Comparison of ENCODE assay signal across 28 cellular contexts in the genomic region with DNA sequence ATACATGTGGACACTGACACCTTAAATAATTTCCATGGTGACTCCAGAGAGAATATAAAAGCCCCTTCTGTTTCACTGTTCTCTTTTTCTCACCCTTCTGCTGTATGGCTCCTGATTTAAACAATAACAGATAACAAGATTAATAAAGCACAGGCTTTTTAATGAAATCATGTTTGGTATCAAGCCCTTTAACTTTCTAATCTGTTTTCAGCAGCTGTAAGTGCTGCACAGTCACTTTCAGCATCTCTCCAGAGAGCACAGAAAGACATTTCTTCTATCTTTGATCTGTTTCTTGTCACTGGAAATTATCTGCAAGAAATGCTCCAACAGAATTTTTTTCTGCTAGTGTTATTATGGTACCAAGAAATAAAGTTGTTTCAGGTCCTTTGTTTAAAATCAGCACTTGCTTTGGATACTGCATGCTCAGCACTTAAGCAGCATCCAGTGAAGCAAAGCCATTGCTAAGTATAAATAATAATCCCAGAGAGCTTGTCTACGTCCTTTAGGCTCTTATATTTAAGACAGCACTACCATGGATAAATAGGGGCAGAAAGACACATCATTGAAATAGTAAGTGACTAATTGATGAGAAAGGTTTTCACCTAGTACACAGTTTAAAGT.
"Had no signal": no experiment of that assay in that cellular context is flagged by ENCODE, and none has a peak within 500 bp of the region (broad histone marks: within the 10 kb centered on the region; RNA-seq: fewer than 3 reads in every experiment).

No MANE protein-coding gene starts in this region.

- H3K4me3 ChIP-seq: left lung, lower lobe of right lung, neural progenitor cell, skin epidermis, spleen, stomach, testis, thyroid gland, transverse colon, upper lobe of left lung, vagina had no signal

- H3K4me2 ChIP-seq: neural progenitor cell had no signal

- H3K4me1 ChIP-seq: left lung, lower lobe of right lung, neural progenitor cell, parathyroid adenoma, spleen, stomach, testis, thyroid gland, transverse colon, upper lobe of left lung, vagina had no signal

- H2AFZ ChIP-seq: neural progenitor cell, parathyroid adenoma had no signal

- H3K9ac ChIP-seq: neural progenitor cell, parathyroid adenoma had no signal

- H3K27ac ChIP-seq: left lung, lower lobe of right lung, neural progenitor cell, neutrophil, parathyroid adenoma, skin epidermis, spleen, stomach, testis, thyroid gland, transverse colon, upper lobe of left lung, vagina had no signal

- H3K79me2 ChIP-seq: parathyroid adenoma had no signal

- ATAC-seq: left colon; left lung; lower lobe of right lung; naive thymus-derived CD8-positive, alpha-beta T cell; right cardiac atrium; sciatic nerve; stimulated activated naive B cell treated with anti-CD40 and anti-IgM and Interleukin-4, amounts not matched to agents 10 μg/mL and 1 μg/mL and 100 μg/mL, for 72 hours; stimulated activated naive CD8-positive, alpha-beta T cell treated with anti-CD3 and anti-CD28 coated beads, Interleukin-15, Interleukin-2, amounts not matched to agents 100 U/mL and 50 U/mL, for 24 hours had no signal

- H3K36me3 ChIP-seq: left lung, lower lobe of right lung, neural progenitor cell, neutrophil, spleen, stomach, thyroid gland, transverse colon, upper lobe of left lung, vagina had no signal

- FAIRE-seq: islet of Langerhans, kidney had no signal

- DNase-seq: hypothalamus; immature natural killer cell; kidney; left colon; left lung; lower lobe of right lung; mammary epithelial cell; mesenchymal stem cell; naive thymus-derived CD8-positive, alpha-beta T cell; occipital lobe; right cardiac atrium; spleen; stimulated activated CD4-positive, alpha-beta T cell treated with anti-CD3 and anti-CD28 coated beads, Interleukin-2, amount 100 ng/mL, for 24 hours; stimulated activated CD4-positive, alpha-beta T cell treated with anti-CD3 and anti-CD28 coated beads, Interleukin-4, amount 100 ng/mL, for 1 hour; stimulated activated naive B cell treated with anti-CD40 and anti-IgM and Interleukin-4, amounts not matched to agents 10 μg/mL and 1 μg/mL and 100 μg/mL, for 72 hours; stimulated activated naive CD8-positive, alpha-beta T cell treated with anti-CD3 and anti-CD28 coated beads, Interleukin-15, Interleukin-2, amounts not matched to agents 100 U/mL and 50 U/mL, for 24 hours; stomach; testis; thyroid gland; transverse colon; upper lobe of left lung had no signal

- H3K9me3 ChIP-seq: left lung, lower lobe of right lung, neutrophil, stomach, testis, thyroid gland, transverse colon, upper lobe of left lung, vagina had no signal

- H3K27me3 ChIP-seq: left lung, neural progenitor cell, neutrophil, spleen, stomach, testis, thyroid gland, transverse colon, upper lobe of left lung, vagina had no signal
